Comparison of ENCODE assay signal across 19 cellular contexts in genomic region chr4:145446184-145446583, GRCh38. TPM values are rescaled to one million over a fixed set of nuclear protein-coding genes. Genes with fewer than 3 reads are reported as not detected.
DNase-seq lines count a peak whose midpoint lies in the region; ATAC-seq and TF ChIP-seq lines count a peak whose summit lies in the region.
"Had no signal": no experiment of that assay in that cellular context is flagged by ENCODE, and none has a peak within 500 bp of the region (broad histone marks: within the 10 kb centered on the region; RNA-seq: fewer than 3 reads in every experiment).

No MANE protein-coding gene starts in this region.

- ATAC-seq in HG02623 (IDR thresholded peaks at IDR 0.05; ENCODE audit: unreplicated experiment) (peak; percentile 80), HG03159 (IDR thresholded peaks at IDR 0.05; ENCODE audit: unreplicated experiment) (peak; percentile 83), thoracic aorta (ENCODE audit: insufficient number of reproducible peaks, low FRiP score, low read depth) (peak; percentile 20), WTC11 (no peak)
- ATAC-seq: stimulated activated naive CD8-positive, alpha-beta T cell treated with anti-CD3 and anti-CD28 coated beads, Interleukin-15, Interleukin-2, amounts not matched to agents 100 U/mL and 50 U/mL, for 24 hours had no signal

- TF ChIP-seq CTCF in thoracic aorta (IDR thresholded peaks at IDR 0.05) (no peak), chondrocyte (IDR thresholded peaks at IDR 0.05) (no peak), WTC11 (IDR thresholded peaks at IDR 0.05) (no peak)

- no peak overlapping the region for H3K4me3 ChIP-seq in thoracic aorta
- H3K4me3 ChIP-seq: BLaER1 treated with 17β-estradiol and CSF1 and Interleukin-3, amounts not matched to agents 10 nM and 100 nM had no signal

- H3K4me3 Mint-ChIP-seq in chondrocyte (ENCODE audit: unreplicated experiment) = no peak overlapping the region
- H3K4me3 Mint-ChIP-seq in WTC11 = no peak overlapping the region
- H3K4me3 Mint-ChIP-seq: T-helper 1 cell treated with Interleukin-12 subunit alpha and Interleukin-12 subunit beta and Interleukin-4 antibody, amounts not matched to agents 30 μg/mL and 1 μg/mL, for 36 hours had no signal

- peaks cover 3% of the 10 kb centered on the region for H3K9me3 ChIP-seq in thoracic aorta

- H3K27me3 ChIP-seq in thoracic aorta (replicated peaks; ENCODE audit: insufficient read depth) = no peaks in the 10 kb centered on the region
- H3K27me3 ChIP-seq: BLaER1 treated with 17β-estradiol and CSF1 and Interleukin-3, amounts not matched to agents 10 nM and 100 nM had no signal

- H3K27ac Mint-ChIP-seq in chondrocyte (ENCODE audit: unreplicated experiment) = no peak overlapping the region
- H3K27ac Mint-ChIP-seq in WTC11 = no peak overlapping the region
- H3K27ac Mint-ChIP-seq: T-helper 1 cell treated with Interleukin-12 subunit alpha and Interleukin-12 subunit beta and Interleukin-4 antibody, amounts not matched to agents 30 μg/mL and 1 μg/mL, for 36 hours had no signal

- H3K27me3 Mint-ChIP-seq in chondrocyte (ENCODE audit: low read depth) (peaks cover 32% of the 10 kb centered on the region), WTC11 (ENCODE audit: low read depth) (no peaks in the 10 kb centered on the region; the same call in 1 of the 2 replicates)

- H3K9me3 Mint-ChIP-seq in chondrocyte (ENCODE audit: low read depth) (peaks cover 13% of the 10 kb centered on the region), WTC11 (peaks cover 15% of the 10 kb centered on the region)
- H3K9me3 Mint-ChIP-seq: T-helper 1 cell treated with Interleukin-12 subunit alpha and Interleukin-12 subunit beta and Interleukin-4 antibody, amounts not matched to agents 30 μg/mL and 1 μg/mL, for 36 hours had no signal

- no peaks in the 10 kb centered on the region for H3K4me1 ChIP-seq in thoracic aorta (ENCODE audit: control insufficient read depth in 1 of 2, low read depth in 2 of 2)
- H3K4me1 ChIP-seq: BLaER1 treated with 17β-estradiol and CSF1 and Interleukin-3, amounts not matched to agents 10 nM and 100 nM had no signal

- no peak overlapping the region for H3K27ac ChIP-seq in thoracic aorta
- H3K27ac ChIP-seq: 22Rv1; BLaER1 treated with 17β-estradiol and CSF1 and Interleukin-3, amounts not matched to agents 10 nM and 100 nM; KMS-11 had no signal

- DNase-seq in NCI-H1436 (lab: John Stamatoyannopoulos, UW) (peak; percentile 2), NCI-H1436 treated with DMSO at 0.1 percent for 48 hours (lab: John Stamatoyannopoulos, UW) (no peak), thoracic aorta (ENCODE audit: low spot score) (no peak), chondrocyte (ENCODE audit: low spot score) (no peak), WTC11 (ENCODE audit: low spot score) (no peak), SKM-1 (lab: John Stamatoyannopoulos, UW; ENCODE audit: unreplicated experiment) (no peak)
- DNase-seq: activated CD4-positive, CD25-positive, alpha-beta regulatory T cell treated with anti-CD3 and anti-CD28 coated beads, Interleukin-2, amount 50 U/mL, for 72 hours; activated gamma-delta T cell; DMS53; mesenchymal stem cell; NCI-H1092 treated with DMSO at 0.1 percent for 48 hours; Right ventricle myocardium superior; stimulated activated naive CD8-positive, alpha-beta T cell treated with anti-CD3 and anti-CD28 coated beads, Interleukin-15, Interleukin-2, amounts not matched to agents 100 U/mL and 50 U/mL, for 24 hours had no signal

- no peaks in the 10 kb centered on the region for H3K36me3 ChIP-seq in thoracic aorta
- H3K36me3 ChIP-seq: BLaER1 treated with 17β-estradiol and CSF1 and Interleukin-3, amounts not matched to agents 10 nM and 100 nM had no signal

- H3K36me3 Mint-ChIP-seq in chondrocyte (ENCODE audit: low read depth) = peaks cover 2% of the 10 kb centered on the region
- H3K36me3 Mint-ChIP-seq in WTC11 = no peaks in the 10 kb centered on the region

- CTCF ChIA-PET in WTC11 (lab: Charles Lee) = no interaction called here

- POLR2A ChIA-PET in WTC11 (lab: Charles Lee) = no interaction called here

- H3K4me1 Mint-ChIP-seq in chondrocyte (ENCODE audit: low read depth) (no peaks in the 10 kb centered on the region), WTC11 (no peaks in the 10 kb centered on the region)

TF ChIP-seq in WTC11, 78 proteins besides CTCF, POLR2A, EP300 and RAD21:
- TF ChIP-seq CDX4 (CRISPR knock-in tag; IDR thresholded peaks at IDR 0.05; ENCODE audit: borderline replicate concordance) = no peak
- no peak for TF ChIP-seq JAZF1 (CRISPR knock-in tag; IDR thresholded peaks at IDR 0.05)
- TF ChIP-seq HMGA2 (CRISPR knock-in tag; IDR thresholded peaks at IDR 0.05) = no peak
- TF ChIP-seq ZNF121 (CRISPR knock-in tag; IDR thresholded peaks at IDR 0.05) = no peak
- no peak for TF ChIP-seq ZNF317 (CRISPR knock-in tag; IDR thresholded peaks at IDR 0.05; ENCODE audit: borderline replicate concordance, low read depth)
- TF ChIP-seq ZNF396 (CRISPR knock-in tag; IDR thresholded peaks at IDR 0.05; ENCODE audit: borderline replicate concordance) = no peak
- no peak for TF ChIP-seq TEAD1 (CRISPR knock-in tag; IDR thresholded peaks at IDR 0.05)
- no peak for TF ChIP-seq E2F1 (CRISPR knock-in tag; IDR thresholded peaks at IDR 0.05)

RNA-seq across cellular contexts. Expression of gene SMAD1, which starts 35.5 kb away (rescaled TPM):
- 10 to 100 TPM; 39.9 to 55.2 TPM for total RNA-seq in thoracic aorta
- total RNA-seq in chondrocyte = 14.5 to 17.6 TPM (median 16.5 TPM) in 3 replicates
- total RNA-seq in WTC11 (2021) = 14.1 to 15.4 TPM (median 15.1 TPM) in 3 replicates
